Comparison of ENCODE assay signal across 15 cellular contexts in genomic region chr1:209710098-209710497, GRCh38. TPM values are rescaled to one million over a fixed set of nuclear protein-coding genes. Genes with fewer than 3 reads are reported as not detected.
A peak's percentile ranks its signal among the peaks of the same experiment; 100 is the strongest.
DNase-seq lines count a peak whose midpoint lies in the region; ATAC-seq and TF ChIP-seq lines count a peak whose summit lies in the region.
"Had no signal": no experiment of that assay in that cellular context is flagged by ENCODE, and none has a peak within 500 bp of the region (broad histone marks: within the 10 kb centered on the region; RNA-seq: fewer than 3 reads in every experiment).

No MANE protein-coding gene starts in this region.

- no peak overlapping the region for H3K27ac ChIP-seq in CD4-positive, alpha-beta memory T cell (ENCODE audit: low read depth, low read length)
- H3K27ac ChIP-seq: colonic mucosa, epithelial cell of prostate had no signal

- peaks cover 9 to 34% of the 10 kb centered on the region in 2 donors for H3K36me3 Mint-ChIP-seq in CD4-positive, alpha-beta memory T cell
- H3K36me3 Mint-ChIP-seq in activated CD4-positive, alpha-beta memory T cell treated with anti-CD3 and anti-CD28 coated beads, Interleukin-2, amount 10 ng/mL, durations not matched to agents 7 days and 5 days (ENCODE audit: low read depth), result peaks cover 17% of the 10 kb centered on the region
- H3K36me3 Mint-ChIP-seq in endothelial cell (ENCODE audit: low read depth, unreplicated experiment), result no peaks in the 10 kb centered on the region

- peak overlapping the region; percentile 57 to 83 (median 74) for H3K4me3 Mint-ChIP-seq in CD4-positive, alpha-beta memory T cell
- peak overlapping the region; percentile 46 for H3K4me3 Mint-ChIP-seq in activated CD4-positive, alpha-beta memory T cell treated with anti-CD3 and anti-CD28 coated beads, Interleukin-2, amount 10 ng/mL, durations not matched to agents 7 days and 5 days
- H3K4me3 Mint-ChIP-seq in endothelial cell (ENCODE audit: unreplicated experiment), result no peak overlapping the region

- DNase-seq in CD4-positive, alpha-beta memory T cell, result peak in 2 of 5 donors; percentile 9
- peak; percentile 23 for DNase-seq in GM12865 (ENCODE audit: low read depth)
- peak; percentile 40 for DNase-seq in activated CD4-positive, alpha-beta memory T cell treated with anti-CD3 and anti-CD28 coated beads, Interleukin-2, amount 10 ng/mL, durations not matched to agents 7 days and 5 days
- no peak for DNase-seq in NCI-H1417 (lab: John Stamatoyannopoulos, UW)
- DNase-seq in endothelial cell (ENCODE audit: low spot score), result no peak
- DNase-seq in NCI-H1694 treated with DMSO at 0.1 percent for 48 hours (lab: John Stamatoyannopoulos, UW), result no peak
- DNase-seq in middle frontal gyrus (ENCODE audit: extremely low spot score, low spot score), result no peak
- DNase-seq: colonic mucosa, NCI-H2227 treated with DMSO at 0.1 percent for 48 hours had no signal

- ATAC-seq in HG02798 (IDR thresholded peaks at IDR 0.05; ENCODE audit: poor library complexity, unreplicated experiment), result peak; percentile 74
- ATAC-seq: HepG2 had no signal

- CTCF ChIA-PET in CD4-positive, alpha-beta memory T cell (lab: Charles Lee; ENCODE audit: partially characterized antibody), result interaction anchor here (1.0 to 1.1 kb wide), 2 partner anchors 38 to 59 kb away, joined by 3 read pairs; no protein-coding TSS in a partner anchor
- CTCF ChIA-PET in activated CD4-positive, alpha-beta memory T cell treated with anti-CD3 and anti-CD28 coated beads, Interleukin-2, amount 10 ng/mL, durations not matched to agents 7 days and 5 days (lab: Charles Lee), result no interaction called here

- TF ChIP-seq CTCF in GM12865 (IDR thresholded peaks at IDR 0.05; ENCODE audit: insufficient read depth, low read depth, low read length, missing control alignments) (no peak), endothelial cell (IDR thresholded peaks at IDR 0.05; ENCODE audit: unreplicated experiment) (no peak)

- H3K4me1 Mint-ChIP-seq in CD4-positive, alpha-beta memory T cell, result peaks cover 16 to 21% (median 20%) of the 10 kb centered on the region in 4 donors
- H3K4me1 Mint-ChIP-seq in activated CD4-positive, alpha-beta memory T cell treated with anti-CD3 and anti-CD28 coated beads, Interleukin-2, amount 10 ng/mL, durations not matched to agents 7 days and 5 days, result peaks cover 70% of the 10 kb centered on the region
- no peaks in the 10 kb centered on the region for H3K4me1 Mint-ChIP-seq in endothelial cell (ENCODE audit: unreplicated experiment)

- no peaks in the 10 kb centered on the region for H3K9me3 ChIP-seq in CD4-positive, alpha-beta memory T cell (ENCODE audit: control insufficient read depth in 1 of 2, low read length in 2 of 2)
- H3K9me3 ChIP-seq: colonic mucosa had no signal

- peak overlapping the region in 6 of 7 donors; percentile 1 to 90 (median 73) for H3K27ac Mint-ChIP-seq in CD4-positive, alpha-beta memory T cell
- H3K27ac Mint-ChIP-seq in activated CD4-positive, alpha-beta memory T cell treated with anti-CD3 and anti-CD28 coated beads, Interleukin-2, amount 10 ng/mL, durations not matched to agents 7 days and 5 days, result peak overlapping the region; percentile 65
- H3K27ac Mint-ChIP-seq in endothelial cell (ENCODE audit: unreplicated experiment), result no peak overlapping the region

- H3K36me3 ChIP-seq in CD4-positive, alpha-beta memory T cell (ENCODE audit: insufficient read depth, low read length), result no peaks in the 10 kb centered on the region
- H3K36me3 ChIP-seq: colonic mucosa had no signal

- intact Hi-C loops in CD4-positive, alpha-beta memory T cell (cut with micrococcal nuclease), result no loop called here

- POLR2A ChIA-PET in CD4-positive, alpha-beta memory T cell (lab: Charles Lee; ENCODE audit: partially characterized antibody), result no interaction called here
- POLR2A ChIA-PET in activated CD4-positive, alpha-beta memory T cell treated with anti-CD3 and anti-CD28 coated beads, Interleukin-2, amount 10 ng/mL, durations not matched to agents 7 days and 5 days (lab: Charles Lee), result interaction anchor here (1.0 to 1.2 kb wide), 2 partner anchors 59 to 141 kb away, joined by 3 read pairs; no protein-coding TSS in a partner anchor

- peaks cover 0 to 3% of the 10 kb centered on the region in 2 donors for H3K27me3 Mint-ChIP-seq in CD4-positive, alpha-beta memory T cell
- no peaks in the 10 kb centered on the region for H3K27me3 Mint-ChIP-seq in activated CD4-positive, alpha-beta memory T cell treated with anti-CD3 and anti-CD28 coated beads, Interleukin-2, amount 10 ng/mL, durations not matched to agents 7 days and 5 days
- peaks cover 1% of the 10 kb centered on the region for H3K27me3 Mint-ChIP-seq in endothelial cell (ENCODE audit: unreplicated experiment)

- no peaks in the 10 kb centered on the region for H3K9me3 Mint-ChIP-seq in CD4-positive, alpha-beta memory T cell
- H3K9me3 Mint-ChIP-seq in activated CD4-positive, alpha-beta memory T cell treated with anti-CD3 and anti-CD28 coated beads, Interleukin-2, amount 10 ng/mL, durations not matched to agents 7 days and 5 days, result no peaks in the 10 kb centered on the region
- H3K9me3 Mint-ChIP-seq in endothelial cell (ENCODE audit: unreplicated experiment), result no peaks in the 10 kb centered on the region

- peaks cover 15% of the 10 kb centered on the region for H3K4me1 ChIP-seq in CD4-positive, alpha-beta memory T cell (ENCODE audit: insufficient read depth, low read length)
- H3K4me1 ChIP-seq: colonic mucosa had no signal

- no peaks in the 10 kb centered on the region for H3K27me3 ChIP-seq in CD4-positive, alpha-beta memory T cell (ENCODE audit: insufficient read depth, low read length)
- H3K27me3 ChIP-seq: colonic mucosa had no signal

- H3K4me3 ChIP-seq in CD4-positive, alpha-beta memory T cell (ENCODE audit: low read length in 2 of 2), result no peak overlapping the region
- H3K4me3 ChIP-seq in GM12865 (ENCODE audit: low read depth, low read length), result no peak overlapping the region
- H3K4me3 ChIP-seq: colonic mucosa had no signal

RNA-seq across cellular contexts. Expression of gene HSD11B1, which starts 5.5 kb away (rescaled TPM):
- total RNA-seq in CD4-positive, alpha-beta memory T cell, result under 1 TPM in 1 of 2 experiments, not detected in 1; 0.49 TPM
- polyA plus RNA-seq in CD4-positive, alpha-beta memory T cell, result 1 to 10 TPM; 5.6 to 7.3 TPM
- 10 to 100 TPM in 1 of 2 experiments, 1 to 10 TPM in 1; 8.7 to 11.4 TPM for total RNA-seq in activated CD4-positive, alpha-beta memory T cell treated with anti-CD3 and anti-CD28 coated beads, Interleukin-2, amount 10 ng/mL, durations not matched to agents 7 days and 5 days
- not detected for total RNA-seq in endothelial cell (ENCODE audit: unreplicated experiment)
- total RNA-seq: astrocyte, HepG2 had no signal
- polyA plus RNA-seq: HepG2, neural cell had no signal

RNA-seq across cellular contexts. Expression of gene G0S2, which starts 34.9 kb away (rescaled TPM):
- 1 to 10 TPM in 1 of 2 experiments, not detected in 1; 1.2 TPM for total RNA-seq in CD4-positive, alpha-beta memory T cell
- polyA plus RNA-seq in CD4-positive, alpha-beta memory T cell, result 1 to 10 TPM in 1 of 2 donors, under 1 TPM in 1; 0.58 to 2.0 TPM
- total RNA-seq in activated CD4-positive, alpha-beta memory T cell treated with anti-CD3 and anti-CD28 coated beads, Interleukin-2, amount 10 ng/mL, durations not matched to agents 7 days and 5 days, result 1 to 10 TPM; 7.3 to 7.6 TPM
- total RNA-seq in endothelial cell (ENCODE audit: unreplicated experiment), result not detected
- total RNA-seq: HepG2 had no signal
- polyA plus RNA-seq: HepG2 had no signal

RNA-seq across cellular contexts. Expression of gene TRAF3IP3, which starts 45.8 kb away (rescaled TPM):
- 100 to 1,000 TPM; 571 to 574 TPM for total RNA-seq in CD4-positive, alpha-beta memory T cell
- polyA plus RNA-seq in CD4-positive, alpha-beta memory T cell, result 100 to 1,000 TPM; 435 to 487 TPM
- total RNA-seq in activated CD4-positive, alpha-beta memory T cell treated with anti-CD3 and anti-CD28 coated beads, Interleukin-2, amount 10 ng/mL, durations not matched to agents 7 days and 5 days, result 100 to 1,000 TPM; 421 to 422 TPM
- not detected for total RNA-seq in endothelial cell (ENCODE audit: unreplicated experiment)
- total RNA-seq: astrocyte, HepG2 had no signal
- polyA plus RNA-seq: BJ, HepG2, neural cell had no signal

RNA-seq across cellular contexts. Expression of gene LAMB3, which starts 57.9 kb away (rescaled TPM):
- under 1 TPM; 0.38 to 0.69 TPM for total RNA-seq in CD4-positive, alpha-beta memory T cell
- polyA plus RNA-seq in CD4-positive, alpha-beta memory T cell, result under 1 TPM in 1 of 2 donors, not detected in 1; 0.18 TPM
- total RNA-seq in activated CD4-positive, alpha-beta memory T cell treated with anti-CD3 and anti-CD28 coated beads, Interleukin-2, amount 10 ng/mL, durations not matched to agents 7 days and 5 days, result 1 to 10 TPM; 4.2 to 4.4 TPM
- 0.21 TPM for total RNA-seq in endothelial cell (ENCODE audit: unreplicated experiment)

Comparison
In these comparisons a context has a peak if more than half of its experiments do, and no peak if none do; other contexts are left out.
1. DNase-seq: peak in GM12865 (single experiment) and activated CD4-positive, alpha-beta memory T cell treated with anti-CD3 and anti-CD28 coated beads, Interleukin-2, amount 10 ng/mL, durations not matched to agents 7 days and 5 days (single experiment); none in NCI-H1417 (0 of 3), endothelial cell (single experiment), NCI-H1694 treated with DMSO at 0.1 percent for 48 hours (single experiment) and middle frontal gyrus (single experiment).
2. RNA of gene TRAF3IP3, which starts 45.8 kb away (total RNA-seq): 571 to 574 TPM in CD4-positive, alpha-beta memory T cell and 421 to 422 TPM in activated CD4-positive, alpha-beta memory T cell treated with anti-CD3 and anti-CD28 coated beads, Interleukin-2, amount 10 ng/mL, durations not matched to agents 7 days and 5 days; not detected in endothelial cell (single experiment); every median in the first group is over 100 times any median in the second.